15 cellular contexts compared by ENCODE assay signal in genomic region chr5:88967633-88968585, GRCh38.
DNase-seq lines count a peak whose midpoint lies in the region; ATAC-seq and TF ChIP-seq lines count a peak whose summit lies in the region.
"Had no signal": no experiment of that assay in that cellular context is flagged by ENCODE, and none has a peak within 500 bp of the region (broad histone marks: within the 10 kb centered on the region; RNA-seq: fewer than 3 reads in every experiment).

No MANE protein-coding gene starts in this region.

- H3K9me3 ChIP-seq in ovary (no peaks in the 10 kb centered on the region), Peyer's patch (no peaks in the 10 kb centered on the region)

- no peak for DNase-seq in stimulated activated naive CD8-positive, alpha-beta T cell treated with anti-CD3 and anti-CD28 coated beads, Interleukin-15, Interleukin-2, amounts not matched to agents 100 U/mL and 50 U/mL, for 24 hours
- DNase-seq in ovary (no peak), NCI-H510A treated with DMSO at 0.1 percent for 48 hours (lab: John Stamatoyannopoulos, UW) (no peak), Peyer's patch (no peak)
- DNase-seq: activated naive CD4-positive, alpha-beta T cell treated with anti-CD3 and anti-CD28 coated beads for 36 hours; CD4-positive, alpha-beta T cell; GM23248; islet precursor cell; NCI-H2029; occipital lobe; small intestine had no signal

- 78 to 85% (median 84%) methylated on average over 3 of the region's 3 CpGs for whole genome bisulfite sequencing in ovary, 3 donors

- H3K36me3 ChIP-seq in ovary (no peaks in the 10 kb centered on the region), Peyer's patch (no peaks in the 10 kb centered on the region)

- no peaks in the 10 kb centered on the region for H3K27me3 ChIP-seq in ovary
- H3K27me3 ChIP-seq in Peyer's patch, result no peaks in the 10 kb centered on the region

- H3K4me1 ChIP-seq in ovary (ENCODE audit: insufficient read depth) (no peaks in the 10 kb centered on the region), Peyer's patch (no peaks in the 10 kb centered on the region)

- intact Hi-C loops in ovary (cut with DNase I), result no loop called here

- TF ChIP-seq EP300 in ovary (IDR thresholded peaks at IDR 0.05), result no peak

- TF ChIP-seq CTCF in ovary (IDR thresholded peaks at IDR 0.05) (no peak), Peyer's patch (IDR thresholded peaks at IDR 0.05) (no peak)

- TF ChIP-seq POLR2A in ovary (IDR thresholded peaks at IDR 0.05), result no peak
- TF ChIP-seq POLR2A in Peyer's patch (IDR thresholded peaks at IDR 0.05), result no peak

- ATAC-seq in GM18867 (IDR thresholded peaks at IDR 0.05; ENCODE audit: unreplicated experiment) (peak; percentile 86), GM21423 (IDR thresholded peaks at IDR 0.05; ENCODE audit: unreplicated experiment) (peak; percentile 64), HG02973 (IDR thresholded peaks at IDR 0.05; ENCODE audit: unreplicated experiment) (peak; percentile 48)
- ATAC-seq in stimulated activated naive CD8-positive, alpha-beta T cell treated with anti-CD3 and anti-CD28 coated beads, Interleukin-15, Interleukin-2, amounts not matched to agents 100 U/mL and 50 U/mL, for 24 hours, result peak; percentile 40
- ATAC-seq: K562 had no signal

- H3K27ac ChIP-seq in ovary (no peak overlapping the region), Peyer's patch (no peak overlapping the region)
- H3K27ac ChIP-seq: GM23248 had no signal

- H3K4me3 ChIP-seq in ovary (no peak overlapping the region), Peyer's patch (no peak overlapping the region)
- H3K4me3 ChIP-seq: GM23248, K562 had no signal
